Comparison of ENCODE assay signal across 25 cellular contexts in genomic region chr12:66751432-66752113, GRCh38.
DNase-seq lines count a peak whose midpoint lies in the region; ATAC-seq, FAIRE-seq and TF ChIP-seq lines count a peak whose summit lies in the region.
"Had no signal": no experiment of that assay in that cellular context is flagged by ENCODE, and none has a peak within 500 bp of the region (broad histone marks: within the 10 kb centered on the region; RNA-seq: fewer than 3 reads in every experiment).

No MANE protein-coding gene starts in this region.

- H3K27me3 ChIP-seq in MM.1S (replicated peaks; ENCODE audit: insufficient read depth, low read length): no peaks in the 10 kb centered on the region
- peaks cover under 1% of the 10 kb centered on the region for H3K27me3 ChIP-seq in bronchial epithelial cell (ENCODE audit: control insufficient read depth, insufficient read depth, low read length)

- no peaks in the 10 kb centered on the region for H4K20me1 ChIP-seq in MM.1S (ENCODE audit: insufficient read depth, low read length)

- peaks cover 30% of the 10 kb centered on the region for H3K4me1 ChIP-seq in MM.1S (ENCODE audit: low read length)
- H3K4me1 ChIP-seq: HAP-1, SJSA1 had no signal

- no peak overlapping the region; the same call in 1 of the 2 replicates for H3K27ac ChIP-seq in MM.1S (ENCODE audit: low read length)
- H3K27ac ChIP-seq: HL-60, SJSA1 had no signal

- no peak for TF ChIP-seq CTCF in MM.1S (IDR thresholded peaks at IDR 0.05; ENCODE audit: low read length)
- no peak for TF ChIP-seq CTCF in bronchial epithelial cell (IDR thresholded peaks at IDR 0.05; ENCODE audit: insufficient read depth, low read length, severe bottlenecking)

- FAIRE-seq in bronchial epithelial cell (lab: Jason Lieb, UNC): no peak

- H3K9ac ChIP-seq in MM.1S (ENCODE audit: low read length): no peak overlapping the region

- peaks cover 3% of the 10 kb centered on the region; the same call in 1 of the 2 replicates for H3F3A ChIP-seq in MM.1S (ENCODE audit: insufficient read depth, low read length)

- no peaks in the 10 kb centered on the region for H3K36me3 ChIP-seq in MM.1S (replicated peaks; ENCODE audit: insufficient read depth, low read length)
- no peaks in the 10 kb centered on the region for H3K36me3 ChIP-seq in bronchial epithelial cell (ENCODE audit: control insufficient read depth, insufficient read depth, low read length)
- H3K36me3 ChIP-seq: HAP-1, SJSA1 had no signal

- no peaks in the 10 kb centered on the region for H3K9me3 ChIP-seq in MM.1S (replicated peaks; ENCODE audit: insufficient read depth, low read length)
- H3K9me3 ChIP-seq: HAP-1, SJSA1 had no signal

- H3K4me2 ChIP-seq in MM.1S (ENCODE audit: low read depth, low read length): peak overlapping the region; percentile 10
- H3K4me2 ChIP-seq: GM23338 had no signal

- H3K79me2 ChIP-seq in MM.1S (ENCODE audit: low read length): no peaks in the 10 kb centered on the region

- peak; percentile 15 for DNase-seq in H4 (ENCODE audit: low spot score)
- peak; percentile 40 for DNase-seq in MM.1S
- DNase-seq in bronchial epithelial cell (ENCODE audit: low read depth): peak; percentile 54
- DNase-seq in renal cortical epithelial cell (ENCODE audit: low read depth): peak; percentile 72
- no peak for DNase-seq in iPS-NIHi7 (ENCODE audit: extremely low spot score)
- no peak for DNase-seq in superior temporal gyrus (ENCODE audit: extremely low spot score)
- DNase-seq: C1 segment of cervical spinal cord; CD4-positive, alpha-beta memory T cell; COR-L47; DMS 273 treated with DMSO at 0.1 percent for 48 hours; DND-41; NCI-H1105; NCI-H1436 treated with DMSO at 0.1 percent for 48 hours; NCI-H187 treated with DMSO at 0.1 percent for 48 hours; NCI-H2171 treated with DMSO at 0.1 percent for 48 hours; NCI-H345; NCI-H510A treated with DMSO at 0.1 percent for 48 hours; NCI-H748 treated with DMSO at 0.1 percent for 48 hours; Right ventricle myocardium superior; RPMI8226 had no signal

- no peak for ATAC-seq in HG02885 (IDR thresholded peaks at IDR 0.05; ENCODE audit: poor library complexity, unreplicated experiment)
- ATAC-seq: GM23338 had no signal

- no peak overlapping the region for H2AFZ ChIP-seq in MM.1S (ENCODE audit: low read length)
- H2AFZ ChIP-seq: GM23338 had no signal

- H3K9me2 ChIP-seq in MM.1S (replicated peaks; ENCODE audit: insufficient read depth, low read length): no peaks in the 10 kb centered on the region

- H3K4me3 ChIP-seq in MM.1S (ENCODE audit: low read length) (no peak overlapping the region), bronchial epithelial cell (ENCODE audit: low read depth, low read length) (no peak overlapping the region)
- H3K4me3 ChIP-seq: GM23338, HAP-1, SJSA1 had no signal

Comparison
In these comparisons a context has a peak if more than half of its experiments do, and no peak if none do; other contexts are left out.
1. DNase-seq: peak in H4 (single experiment), MM.1S (single experiment), bronchial epithelial cell (single experiment) and renal cortical epithelial cell (single experiment); none in iPS-NIHi7 (single experiment) and superior temporal gyrus (single experiment).